In the genomic region with DNA sequence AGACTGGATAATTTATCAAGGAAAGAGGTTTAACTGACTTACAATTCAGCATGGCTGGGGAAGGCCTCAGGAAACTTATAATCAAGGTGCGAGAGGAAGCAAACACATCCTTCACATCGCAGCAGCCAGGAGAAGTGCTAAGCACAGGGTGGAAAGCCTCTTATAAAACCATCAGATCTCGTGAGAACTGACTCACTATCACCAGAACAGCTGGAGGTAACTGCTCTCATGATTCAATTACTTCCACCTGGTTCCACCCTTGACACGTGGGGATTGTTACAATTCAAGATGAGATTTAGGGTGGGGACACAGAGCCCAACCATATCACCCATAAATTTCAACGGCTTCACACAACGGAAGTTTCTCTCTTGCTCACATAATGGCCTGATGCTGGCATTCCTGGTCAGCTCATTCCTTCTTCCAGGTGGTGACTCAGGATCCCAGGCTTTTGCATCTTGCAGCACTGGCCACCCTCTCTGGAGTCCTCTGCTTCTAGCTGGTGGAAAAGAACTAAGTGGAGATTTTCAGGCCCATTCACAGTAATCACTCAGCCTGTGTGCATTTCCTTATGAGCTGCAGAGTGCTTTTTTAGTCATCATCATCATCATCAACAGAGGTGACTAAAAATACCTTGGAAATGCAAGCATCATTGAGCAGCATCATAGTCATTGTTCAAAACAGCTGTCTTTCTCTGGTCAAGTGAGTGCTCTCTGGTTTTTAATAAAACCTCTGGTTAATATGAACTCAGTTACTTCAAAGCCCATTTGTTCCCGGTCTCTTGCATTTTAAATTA, we compare ENCODE assay signal across 15 cellular contexts.
A peak's percentile ranks its signal among the peaks of the same experiment; 100 is the strongest.
DNase-seq lines count a peak whose midpoint lies in the region; ATAC-seq and TF ChIP-seq lines count a peak whose summit lies in the region.
"Had no signal": no experiment of that assay in that cellular context is flagged by ENCODE, and none has a peak within 500 bp of the region (broad histone marks: within the 10 kb centered on the region; RNA-seq: fewer than 3 reads in every experiment).

No MANE protein-coding gene starts in this region.

- H3K36me3 ChIP-seq in GM06990 (ENCODE audit: control insufficient read depth, insufficient read depth, low read length): no peaks in the 10 kb centered on the region
- H3K36me3 ChIP-seq: SJCRH30 had no signal

- TF ChIP-seq CTCF in GM06990 (IDR thresholded peaks at IDR 0.05; ENCODE audit: insufficient read depth, low read length, poor library complexity, severe bottlenecking): no peak

- DNase-seq in GM06990 (ENCODE audit: extremely low read depth, insufficient read length): peak; percentile 31
- peak; percentile 48 for DNase-seq in M059J (ENCODE audit: low read depth)
- DNase-seq in posterior cingulate gyrus: no peak
- DNase-seq in activated CD8-positive, alpha-beta memory T cell treated with anti-CD3 and anti-CD28 coated beads, Interleukin-2, amount 50 U/mL, for 4 hours: no peak
- no peak for DNase-seq in stimulated activated CD4-positive, alpha-beta T cell treated with anti-CD3 and anti-CD28 coated beads, Interleukin-2, amount 100 ng/mL, for 24 hours
- DNase-seq: activated CD4-positive, alpha-beta T cell treated with anti-CD3 and anti-CD28 coated beads, Interleukin-2, amount 10 ng/mL, durations not matched to agents 7 days and 5 days; anterior cingulate cortex; mucosa of descending colon; NCI-H1092 treated with DMSO at 0.1 percent for 48 hours; SJCRH30; T1000 had no signal

- no peak overlapping the region for H3K4me3 ChIP-seq in GM06990 (replicated peaks; ENCODE audit: low read depth, low read length)
- H3K4me3 ChIP-seq: mucosa of descending colon, SJCRH30, skin epidermis had no signal

- H3K27me3 ChIP-seq in GM06990 (replicated peaks; ENCODE audit: control insufficient read depth, insufficient read depth, low read length): no peaks in the 10 kb centered on the region; the same call in 1 of the 2 replicates
- H3K27me3 ChIP-seq: SJCRH30 had no signal

- intact Hi-C loops in posterior cingulate gyrus (cut with DNase I): no loop called here

- ATAC-seq in GM19328 (IDR thresholded peaks at IDR 0.05; ENCODE audit: unreplicated experiment): peak; percentile 70
- peak; percentile 91 for ATAC-seq in HG02870 (IDR thresholded peaks at IDR 0.05; ENCODE audit: unreplicated experiment)
- ATAC-seq in HG02798 (IDR thresholded peaks at IDR 0.05; ENCODE audit: poor library complexity, unreplicated experiment): no peak

Comparison
In these comparisons a context has a peak if more than half of its experiments do, and no peak if none do; other contexts are left out.
1. DNase-seq: peak in GM06990 (single experiment) and M059J (single experiment); none in posterior cingulate gyrus (0 of 10), activated CD8-positive, alpha-beta memory T cell treated with anti-CD3 and anti-CD28 coated beads, Interleukin-2, amount 50 U/mL, for 4 hours (single experiment) and stimulated activated CD4-positive, alpha-beta T cell treated with anti-CD3 and anti-CD28 coated beads, Interleukin-2, amount 100 ng/mL, for 24 hours (0 of 2).